Comparison of ENCODE assay signal across 25 cellular contexts in genomic region chrX:152138388-152138784, GRCh38. TPM values are rescaled to one million over a fixed set of nuclear protein-coding genes. Genes with fewer than 3 reads are reported as not detected.
"Had no signal": no experiment of that assay in that cellular context is flagged by ENCODE, and none has a peak within 500 bp of the region (broad histone marks: within the 10 kb centered on the region; RNA-seq: fewer than 3 reads in every experiment).

MAGEA10 (minus strand) TSS chrX:152138577; CDS start chrX:152135620, 2,957 bp downstream.

- H3K4me1 ChIP-seq: gastrocnemius medialis, heart left ventricle, left lung, sigmoid colon, upper lobe of right lung had no signal

- H3K36me3 ChIP-seq: cardiac muscle cell, gastrocnemius medialis, heart left ventricle, left lung, sigmoid colon, upper lobe of right lung, WERI-Rb-1 had no signal

- H3K9me3 Mint-ChIP-seq: activated CD4-positive, alpha-beta memory T cell treated with anti-CD3 and anti-CD28 coated beads for 36 hours; activated naive CD8-positive, alpha-beta T cell treated with anti-CD3 and anti-CD28 coated beads, Interleukin-2, amount 10 ng/mL, durations not matched to agents 7 days and 5 days; activated T-helper 17 cell treated with anti-CD3 and anti-CD28 coated beads, Interleukin-2, amount 50 U/mL, for 72 hours; dendritic cell treated with granulocyte-macrophage colony-stimulating factor and Interleukin-4, amounts not matched to agents 40 ng/mL and 50 ng/mL, for 4 days; stimulated activated effector memory CD8-positive, alpha-beta T cell treated with anti-CD3 and anti-CD28 coated beads, Interleukin-12 subunit alpha, Interleukin-12 subunit beta, amount 100 ng/mL, for 72 hours had no signal

- H3K4me3 Mint-ChIP-seq: activated CD4-positive, alpha-beta memory T cell treated with anti-CD3 and anti-CD28 coated beads for 36 hours; activated naive CD8-positive, alpha-beta T cell treated with anti-CD3 and anti-CD28 coated beads, Interleukin-2, amount 10 ng/mL, durations not matched to agents 7 days and 5 days; activated T-helper 17 cell treated with anti-CD3 and anti-CD28 coated beads, Interleukin-2, amount 50 U/mL, for 72 hours; dendritic cell treated with granulocyte-macrophage colony-stimulating factor and Interleukin-4, amounts not matched to agents 40 ng/mL and 50 ng/mL, for 4 days; nephron; stimulated activated effector memory CD8-positive, alpha-beta T cell treated with anti-CD3 and anti-CD28 coated beads, Interleukin-12 subunit alpha, Interleukin-12 subunit beta, amount 100 ng/mL, for 72 hours had no signal

- ATAC-seq: activated T-helper 17 cell treated with anti-CD3 and anti-CD28 coated beads, Interleukin-2, amount 50 U/mL, for 72 hours; esophagus mucosa; gastrocnemius medialis; heart left ventricle; left lung; stimulated activated effector memory CD8-positive, alpha-beta T cell treated with anti-CD3 and anti-CD28 coated beads, Interleukin-12 subunit alpha, Interleukin-12 subunit beta, amount 100 ng/mL, for 72 hours; upper lobe of right lung had no signal

- H3K4me3 ChIP-seq: cardiac muscle cell, gastrocnemius medialis, heart left ventricle, left lung, sigmoid colon, upper lobe of right lung had no signal

- H3K27me3 ChIP-seq: cardiac muscle cell, gastrocnemius medialis, heart left ventricle, left lung, sigmoid colon, upper lobe of right lung had no signal

- H3K4me1 Mint-ChIP-seq: activated naive CD8-positive, alpha-beta T cell treated with anti-CD3 and anti-CD28 coated beads, Interleukin-2, amount 10 ng/mL, durations not matched to agents 7 days and 5 days; activated T-helper 17 cell treated with anti-CD3 and anti-CD28 coated beads, Interleukin-2, amount 50 U/mL, for 72 hours; nephron; stimulated activated effector memory CD8-positive, alpha-beta T cell treated with anti-CD3 and anti-CD28 coated beads, Interleukin-12 subunit alpha, Interleukin-12 subunit beta, amount 100 ng/mL, for 72 hours had no signal

- H3K27ac Mint-ChIP-seq: activated CD4-positive, alpha-beta memory T cell treated with anti-CD3 and anti-CD28 coated beads for 36 hours; activated naive CD8-positive, alpha-beta T cell treated with anti-CD3 and anti-CD28 coated beads, Interleukin-2, amount 10 ng/mL, durations not matched to agents 7 days and 5 days; activated T-helper 17 cell treated with anti-CD3 and anti-CD28 coated beads, Interleukin-2, amount 50 U/mL, for 72 hours; dendritic cell treated with granulocyte-macrophage colony-stimulating factor and Interleukin-4, amounts not matched to agents 40 ng/mL and 50 ng/mL, for 4 days; nephron; stimulated activated effector memory CD8-positive, alpha-beta T cell treated with anti-CD3 and anti-CD28 coated beads, Interleukin-12 subunit alpha, Interleukin-12 subunit beta, amount 100 ng/mL, for 72 hours had no signal

- H3K9me3 ChIP-seq: gastrocnemius medialis, heart left ventricle, left lung, sigmoid colon, upper lobe of right lung had no signal

- H3K27ac ChIP-seq: cardiac muscle cell, gastrocnemius medialis, heart left ventricle, left lung, sigmoid colon, upper lobe of right lung, WERI-Rb-1 had no signal

- H3K36me3 Mint-ChIP-seq: activated CD4-positive, alpha-beta memory T cell treated with anti-CD3 and anti-CD28 coated beads for 36 hours; activated naive CD8-positive, alpha-beta T cell treated with anti-CD3 and anti-CD28 coated beads, Interleukin-2, amount 10 ng/mL, durations not matched to agents 7 days and 5 days; stimulated activated effector memory CD8-positive, alpha-beta T cell treated with anti-CD3 and anti-CD28 coated beads, Interleukin-12 subunit alpha, Interleukin-12 subunit beta, amount 100 ng/mL, for 72 hours had no signal

- DNase-seq: activated CD4-positive, alpha-beta memory T cell treated with anti-CD3 and anti-CD28 coated beads for 36 hours; activated CD4-positive, alpha-beta T cell treated with anti-CD3 and anti-CD28 coated beads for 1 hour; activated naive CD4-positive, alpha-beta T cell; activated naive CD8-positive, alpha-beta T cell treated with anti-CD3 and anti-CD28 coated beads, Interleukin-2, amount 10 ng/mL, durations not matched to agents 7 days and 5 days; amygdala; effector CD8-positive, alpha-beta T cell; gastrocnemius medialis; heart left ventricle; left lung; mammary epithelial cell; midbrain; sigmoid colon; stimulated activated CD4-positive, alpha-beta T cell treated with anti-CD3 and anti-CD28 coated beads, Interleukin-4, amount 100 ng/mL, for 24 hours; upper lobe of right lung; WERI-Rb-1 had no signal

- H3K27me3 Mint-ChIP-seq: activated CD4-positive, alpha-beta memory T cell treated with anti-CD3 and anti-CD28 coated beads for 36 hours; activated naive CD8-positive, alpha-beta T cell treated with anti-CD3 and anti-CD28 coated beads, Interleukin-2, amount 10 ng/mL, durations not matched to agents 7 days and 5 days; activated T-helper 17 cell treated with anti-CD3 and anti-CD28 coated beads, Interleukin-2, amount 50 U/mL, for 72 hours; dendritic cell treated with granulocyte-macrophage colony-stimulating factor and Interleukin-4, amounts not matched to agents 40 ng/mL and 50 ng/mL, for 4 days had no signal

RNA-seq across cellular contexts. Expression of gene MAGEA10, which starts in this region (rescaled TPM):
- total RNA-seq: activated CD4-positive, alpha-beta memory T cell treated with anti-CD3 and anti-CD28 coated beads for 36 hours; activated naive CD8-positive, alpha-beta T cell treated with anti-CD3 and anti-CD28 coated beads, Interleukin-2, amount 10 ng/mL, durations not matched to agents 7 days and 5 days; activated T-helper 17 cell treated with anti-CD3 and anti-CD28 coated beads, Interleukin-2, amount 50 U/mL, for 72 hours; cardiac muscle cell; chondrocyte; esophagus mucosa; gastrocnemius medialis; heart left ventricle; kidney epithelial cell; left lung; mammary epithelial cell; renal cortical epithelial cell; sigmoid colon; upper lobe of right lung had no signal
- polyA plus RNA-seq: cardiac muscle cell, heart left ventricle, mammary epithelial cell, sigmoid colon, thymus had no signal
